Comparison of ENCODE assay signal across 16 cellular contexts in the genomic region with DNA sequence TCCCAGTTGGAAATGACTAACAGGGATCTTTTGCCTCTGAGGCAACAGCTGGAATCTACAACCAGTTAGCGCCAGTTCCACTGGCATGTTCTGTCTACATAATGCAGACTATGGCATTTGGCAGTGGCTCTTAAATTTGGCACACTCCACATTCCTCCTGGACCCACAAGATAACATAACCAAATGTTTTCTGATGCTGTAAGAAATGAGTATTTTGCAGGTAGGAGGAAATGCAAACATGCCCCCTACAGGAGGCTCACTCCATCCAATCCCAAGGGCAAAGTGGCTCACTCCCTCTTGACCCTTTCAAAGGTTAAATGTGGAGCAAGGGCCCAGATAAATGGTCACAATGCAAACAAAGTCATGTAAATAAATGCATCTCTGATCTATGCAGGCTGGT.
"Had no signal": no experiment of that assay in that cellular context is flagged by ENCODE, and none has a peak within 500 bp of the region (broad histone marks: within the 10 kb centered on the region; RNA-seq: fewer than 3 reads in every experiment).

No MANE protein-coding gene starts in this region.

- H3K9me3 Mint-ChIP-seq: activated B cell treated with CpG ODN at 0.5 μM for 24 hours; activated CD4-positive, alpha-beta T cell treated with anti-CD3 and anti-CD28 coated beads, Interleukin-2, amount 10 ng/mL, durations not matched to agents 24 days and 14 days; activated naive CD4-positive, alpha-beta T cell treated with anti-CD3 and anti-CD28 coated beads, Interleukin-2, amount 10 ng/mL, durations not matched to agents 7 days and 5 days; naive thymus-derived CD8-positive, alpha-beta T cell; stimulated activated naive B cell treated with anti-CD40 and anti-IgM and Interleukin-4, amounts not matched to agents 10 μg/mL and 1 μg/mL and 100 μg/mL, for 72 hours; T-helper 1 cell treated with Interleukin-12 subunit alpha and Interleukin-12 subunit beta and Interleukin-4 antibody, amounts not matched to agents 30 μg/mL and 1 μg/mL, for 36 hours had no signal

- H3K4me1 Mint-ChIP-seq: activated B cell treated with CpG ODN at 0.5 μM for 24 hours; activated CD4-positive, alpha-beta T cell treated with anti-CD3 and anti-CD28 coated beads, Interleukin-2, amount 10 ng/mL, durations not matched to agents 24 days and 14 days; stimulated activated naive B cell treated with anti-CD40 and anti-IgM and Interleukin-4, amounts not matched to agents 10 μg/mL and 1 μg/mL and 100 μg/mL, for 72 hours had no signal

- H3K27me3 ChIP-seq: gastroesophageal sphincter, spleen, tibial nerve had no signal

- H3K27ac Mint-ChIP-seq: activated B cell treated with CpG ODN at 0.5 μM for 24 hours; activated CD4-positive, alpha-beta T cell treated with anti-CD3 and anti-CD28 coated beads, Interleukin-2, amount 10 ng/mL, durations not matched to agents 24 days and 14 days; activated naive CD4-positive, alpha-beta T cell treated with anti-CD3 and anti-CD28 coated beads, Interleukin-2, amount 10 ng/mL, durations not matched to agents 7 days and 5 days; naive thymus-derived CD8-positive, alpha-beta T cell; stimulated activated naive B cell treated with anti-CD40 and anti-IgM and Interleukin-4, amounts not matched to agents 10 μg/mL and 1 μg/mL and 100 μg/mL, for 72 hours; T-helper 1 cell treated with Interleukin-12 subunit alpha and Interleukin-12 subunit beta and Interleukin-4 antibody, amounts not matched to agents 30 μg/mL and 1 μg/mL, for 36 hours had no signal

- H3K4me3 ChIP-seq: coronary artery, gastroesophageal sphincter, lower lobe of right lung, spleen, tibial nerve had no signal

- DNase-seq: activated B cell treated with CpG ODN at 0.5 μM for 24 hours; activated CD4-positive, alpha-beta T cell treated with anti-CD3 and anti-CD28 coated beads, Interleukin-2, amount 10 ng/mL, durations not matched to agents 24 days and 14 days; activated CD8-positive, alpha-beta memory T cell treated with anti-CD3 and anti-CD28 coated beads for 24 hours; activated naive CD4-positive, alpha-beta T cell treated with anti-CD3 and anti-CD28 coated beads, Interleukin-2, amount 10 ng/mL, durations not matched to agents 7 days and 5 days; effector memory CD4-positive, alpha-beta T cell; kidney glomerular epithelial cell; lower lobe of right lung; naive thymus-derived CD8-positive, alpha-beta T cell; spleen; stimulated activated CD4-positive, alpha-beta T cell treated with anti-CD3 and anti-CD28 coated beads, Interleukin-2, amount 100 ng/mL, for 24 hours; stimulated activated naive B cell treated with anti-CD40 and anti-IgM and Interleukin-4, amounts not matched to agents 10 μg/mL and 1 μg/mL and 100 μg/mL, for 72 hours had no signal

- H3K4me3 Mint-ChIP-seq: activated B cell treated with CpG ODN at 0.5 μM for 24 hours; activated CD4-positive, alpha-beta T cell treated with anti-CD3 and anti-CD28 coated beads, Interleukin-2, amount 10 ng/mL, durations not matched to agents 24 days and 14 days; activated naive CD4-positive, alpha-beta T cell treated with anti-CD3 and anti-CD28 coated beads, Interleukin-2, amount 10 ng/mL, durations not matched to agents 7 days and 5 days; naive thymus-derived CD8-positive, alpha-beta T cell; stimulated activated naive B cell treated with anti-CD40 and anti-IgM and Interleukin-4, amounts not matched to agents 10 μg/mL and 1 μg/mL and 100 μg/mL, for 72 hours; T-helper 1 cell treated with Interleukin-12 subunit alpha and Interleukin-12 subunit beta and Interleukin-4 antibody, amounts not matched to agents 30 μg/mL and 1 μg/mL, for 36 hours had no signal

- H3K36me3 ChIP-seq: gastroesophageal sphincter, lower lobe of right lung, spleen, tibial nerve had no signal

- H3K27ac ChIP-seq: coronary artery, epithelial cell of prostate, gastroesophageal sphincter, lower lobe of right lung, spleen, tibial nerve had no signal

- H3K4me1 ChIP-seq: gastroesophageal sphincter, lower lobe of right lung, spleen, tibial nerve had no signal

- H3K36me3 Mint-ChIP-seq: activated naive CD4-positive, alpha-beta T cell treated with anti-CD3 and anti-CD28 coated beads, Interleukin-2, amount 10 ng/mL, durations not matched to agents 7 days and 5 days; naive thymus-derived CD8-positive, alpha-beta T cell; stimulated activated naive B cell treated with anti-CD40 and anti-IgM and Interleukin-4, amounts not matched to agents 10 μg/mL and 1 μg/mL and 100 μg/mL, for 72 hours had no signal

- H3K27me3 Mint-ChIP-seq: activated B cell treated with CpG ODN at 0.5 μM for 24 hours; activated CD4-positive, alpha-beta T cell treated with anti-CD3 and anti-CD28 coated beads, Interleukin-2, amount 10 ng/mL, durations not matched to agents 24 days and 14 days; activated naive CD4-positive, alpha-beta T cell treated with anti-CD3 and anti-CD28 coated beads, Interleukin-2, amount 10 ng/mL, durations not matched to agents 7 days and 5 days had no signal

- H3K9me3 ChIP-seq: gastroesophageal sphincter, lower lobe of right lung, spleen, tibial nerve had no signal
